In the genomic region with DNA sequence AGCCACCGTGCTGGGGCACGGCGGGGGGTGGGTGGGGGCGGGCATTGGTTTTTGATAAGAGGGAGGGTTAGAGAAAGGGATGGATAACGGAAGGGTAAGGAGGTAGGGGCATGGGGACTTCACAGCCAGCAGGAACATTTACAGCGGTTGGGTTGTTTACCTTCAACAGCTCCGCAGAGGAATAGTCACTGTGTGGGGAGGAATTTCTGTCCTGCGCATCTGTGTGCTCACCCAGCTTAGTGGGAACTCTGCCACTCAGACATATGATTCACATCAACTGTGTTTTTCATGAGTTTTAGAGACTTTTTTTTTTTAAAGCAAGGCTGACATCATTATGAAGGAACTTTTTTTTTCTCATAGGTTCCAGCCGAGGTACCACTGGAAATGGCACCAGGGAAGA, we compare ENCODE assay signal across 13 cellular contexts. TPM values are rescaled to one million over a fixed set of nuclear protein-coding genes. Genes with fewer than 3 reads are reported as not detected.
DNase-seq lines count a peak whose midpoint lies in the region; ATAC-seq lines count a peak whose summit lies in the region.
"Had no signal": no experiment of that assay in that cellular context is flagged by ENCODE, and none has a peak within 500 bp of the region (broad histone marks: within the 10 kb centered on the region; RNA-seq: fewer than 3 reads in every experiment).

No MANE protein-coding gene starts in this region.

- no peak overlapping the region for H3K27ac ChIP-seq in right cardiac atrium (ENCODE audit: low read length)
- H3K27ac ChIP-seq: 22Rv1 had no signal

- H3K27me3 ChIP-seq in right cardiac atrium (ENCODE audit: control insufficient read depth, insufficient read depth) = no peaks in the 10 kb centered on the region

- ATAC-seq in right cardiac atrium = peak; percentile 40 to 59
- no peak for ATAC-seq in GM21423 (IDR thresholded peaks at IDR 0.05; ENCODE audit: unreplicated experiment)

- H3K9me3 ChIP-seq in right cardiac atrium (ENCODE audit: control insufficient read depth, low read length) = no peaks in the 10 kb centered on the region

- no peak overlapping the region for H3K4me3 ChIP-seq in right cardiac atrium (ENCODE audit: low read length)

- WGBS in right cardiac atrium = 16% methylated on average over 9 of the region's 9 CpGs

- DNase-seq in DMS 273 (lab: John Stamatoyannopoulos, UW; ENCODE audit: unreplicated experiment) = peak; percentile 29
- DNase-seq in DMS 273 treated with DMSO at 0.1 percent for 48 hours (lab: John Stamatoyannopoulos, UW) = no peak
- DNase-seq in amniotic epithelial cell (ENCODE audit: low read depth) = peak; percentile 94
- no peak for DNase-seq in right cardiac atrium
- peak; percentile 93 for DNase-seq in stromal cell of bone marrow (ENCODE audit: low read depth)
- no peak for DNase-seq in HPDE6-E6E7 (ENCODE audit: extremely low spot score)
- no peak for DNase-seq in NCI-H2029 (lab: John Stamatoyannopoulos, UW)
- DNase-seq: naive B cell, NCI-H524 had no signal

- intact Hi-C loops in right cardiac atrium (cut with DNase I) = no loop called here

- no peaks in the 10 kb centered on the region for H3K4me1 ChIP-seq in right cardiac atrium (ENCODE audit: control insufficient read depth, insufficient read depth, low read length)

RNA-seq across cellular contexts. Expression of a gene that starts 19.6 kb away (rescaled TPM):
- total RNA-seq in right cardiac atrium = 10 to 100 TPM in 3 of 4 donors, 1 to 10 TPM in 1; 8.6 to 11.3 (median 10.4) TPM
- 12.1 TPM for polyA plus RNA-seq in right cardiac atrium
- total RNA-seq: T-helper 1 cell treated with Interleukin-12 subunit alpha and Interleukin-12 subunit beta and Interleukin-4 antibody, amounts not matched to agents 30 ng/mL and 1 ng/mL, for 36 hours had no signal
- polyA plus RNA-seq: IgD-negative memory B cell had no signal

RNA-seq across cellular contexts. Expression of a gene that starts 21.4 kb away (rescaled TPM):
- total RNA-seq in right cardiac atrium = under 1 TPM; 0.23 to 0.47 (median 0.29) TPM
- polyA plus RNA-seq in right cardiac atrium = 0.34 TPM
- total RNA-seq: T-helper 1 cell treated with Interleukin-12 subunit alpha and Interleukin-12 subunit beta and Interleukin-4 antibody, amounts not matched to agents 30 ng/mL and 1 ng/mL, for 36 hours had no signal

RNA-seq across cellular contexts. Expression of a gene that starts 37.9 kb away (rescaled TPM):
- 10 to 100 TPM; 24.4 to 32.9 (median 30.1) TPM for total RNA-seq in right cardiac atrium
- polyA plus RNA-seq in right cardiac atrium = 37.6 TPM

RNA-seq across cellular contexts. Expression of a gene that starts 38.0 kb away (rescaled TPM):
- total RNA-seq in right cardiac atrium = 1 to 10 TPM; 2.0 to 4.9 (median 3.6) TPM
- 2.7 TPM for polyA plus RNA-seq in right cardiac atrium

Comparison
In these comparisons a context has a peak if more than half of its experiments do, and no peak if none do; other contexts are left out.
1. DNase-seq: peak in DMS 273 (single experiment), amniotic epithelial cell (single experiment) and stromal cell of bone marrow (single experiment); none in DMS 273 treated with DMSO at 0.1 percent for 48 hours (single experiment), right cardiac atrium (0 of 3), HPDE6-E6E7 (single experiment) and NCI-H2029 (single experiment).